Comparison of ENCODE assay signal across 16 cellular contexts in genomic region chr2:147026261-147026660, GRCh38.
"Had no signal": no experiment of that assay in that cellular context is flagged by ENCODE, and none has a peak within 500 bp of the region (broad histone marks: within the 10 kb centered on the region; RNA-seq: fewer than 3 reads in every experiment).

No MANE protein-coding gene starts in this region.

- H3K9me3 ChIP-seq: thyroid gland had no signal

- H3K27me3 ChIP-seq: breast epithelium, foreskin keratinocyte, thyroid gland had no signal

- H3K36me3 ChIP-seq: breast epithelium, thyroid gland had no signal

- H3K27ac ChIP-seq: foreskin keratinocyte, thyroid gland had no signal

- H3K4me3 ChIP-seq: breast epithelium, coronary artery, thyroid gland had no signal

- H3K4me1 ChIP-seq: breast epithelium, foreskin keratinocyte, thyroid gland had no signal

- ATAC-seq: activated CD4-positive, alpha-beta T cell treated with anti-CD3 and anti-CD28 coated beads for 36 hours; activated T-cell treated with anti-CD3 and anti-CD28 coated beads, Interleukin-2, amount 50 U/mL, for 4 hours; left lobe of liver; naive thymus-derived CD8-positive, alpha-beta T cell; T-cell had no signal

- DNase-seq: activated B cell treated with CpG ODN at 0.5 μM for 24 hours; activated CD4-positive, alpha-beta T cell treated with anti-CD3 and anti-CD28 coated beads for 36 hours; activated CD4-positive, alpha-beta T cell treated with anti-CD3 and anti-CD28 coated beads, Interleukin-2, amount 50 U/mL, for 4 hours; activated CD8-positive, alpha-beta memory T cell treated with anti-CD3 and anti-CD28 coated beads, Interleukin-2, amount 50 U/mL, for 48 hours; activated naive CD4-positive, alpha-beta T cell; activated T-cell treated with anti-CD3 and anti-CD28 coated beads, Interleukin-2, amount 50 U/mL, for 4 hours; immature natural killer cell; naive thymus-derived CD8-positive, alpha-beta T cell; stimulated activated CD4-positive, alpha-beta T cell treated with anti-CD3 and anti-CD28 coated beads, Interleukin-12 subunit alpha, Interleukin-12 subunit beta, amount 100 ng/mL, for 4 hours; substantia nigra; T-cell; thyroid gland had no signal
